Comparison of ENCODE assay signal across 38 cellular contexts in genomic region chr13:28447206-28447605, GRCh38. TPM values are rescaled to one million over a fixed set of nuclear protein-coding genes. Genes with fewer than 3 reads are reported as not detected.
"Had no signal": no experiment of that assay in that cellular context is flagged by ENCODE, and none has a peak within 500 bp of the region (broad histone marks: within the 10 kb centered on the region; RNA-seq: fewer than 3 reads in every experiment).

No MANE protein-coding gene starts in this region.

- H3K27ac ChIP-seq: KMS-11 had no signal

- H3K9ac ChIP-seq: KMS-11 had no signal

- H3K4me2 ChIP-seq: KMS-11 had no signal

- DNase-seq: Karpas-422, Kasumi-1, KG1, MM.1S, MV-4-11, NCI-H1048, NCI-H1092, NCI-H1092 treated with DMSO at 0.1 percent for 48 hours, NCI-H1105, NCI-H1105 treated with DMSO at 0.1 percent for 48 hours, NCI-H1417, NCI-H1417 treated with DMSO at 0.1 percent for 48 hours, NCI-H1436, NCI-H1436 treated with DMSO at 0.1 percent for 48 hours, NCI-H146, NCI-H1694, NCI-H1694 treated with DMSO at 0.1 percent for 48 hours, NCI-H187, NCI-H187 treated with DMSO at 0.1 percent for 48 hours, NCI-H1930, NCI-H2029, NCI-H2029 treated with DMSO at 0.1 percent for 48 hours, NCI-H2081, NCI-H2081 treated with DMSO at 0.1 percent for 48 hours, NCI-H2107, NCI-H2171, NCI-H2171 treated with DMSO at 0.1 percent for 48 hours, NCI-H2227 treated with DMSO at 0.1 percent for 48 hours, NCI-H345, NCI-H446, NCI-H446 treated with DMSO at 0.1 percent for 48 hours, NCI-H510A, NCI-H510A treated with DMSO at 0.1 percent for 48 hours, NCI-H524 had no signal

RNA-seq across cellular contexts. Expression of gene FLT1, which starts 47.7 kb away (rescaled TPM):
- total RNA-seq: LHCN-M2, MCF 10A, NCI-H460 had no signal
